Comparison of ENCODE assay signal across 8 cellular contexts in the genomic region with DNA sequence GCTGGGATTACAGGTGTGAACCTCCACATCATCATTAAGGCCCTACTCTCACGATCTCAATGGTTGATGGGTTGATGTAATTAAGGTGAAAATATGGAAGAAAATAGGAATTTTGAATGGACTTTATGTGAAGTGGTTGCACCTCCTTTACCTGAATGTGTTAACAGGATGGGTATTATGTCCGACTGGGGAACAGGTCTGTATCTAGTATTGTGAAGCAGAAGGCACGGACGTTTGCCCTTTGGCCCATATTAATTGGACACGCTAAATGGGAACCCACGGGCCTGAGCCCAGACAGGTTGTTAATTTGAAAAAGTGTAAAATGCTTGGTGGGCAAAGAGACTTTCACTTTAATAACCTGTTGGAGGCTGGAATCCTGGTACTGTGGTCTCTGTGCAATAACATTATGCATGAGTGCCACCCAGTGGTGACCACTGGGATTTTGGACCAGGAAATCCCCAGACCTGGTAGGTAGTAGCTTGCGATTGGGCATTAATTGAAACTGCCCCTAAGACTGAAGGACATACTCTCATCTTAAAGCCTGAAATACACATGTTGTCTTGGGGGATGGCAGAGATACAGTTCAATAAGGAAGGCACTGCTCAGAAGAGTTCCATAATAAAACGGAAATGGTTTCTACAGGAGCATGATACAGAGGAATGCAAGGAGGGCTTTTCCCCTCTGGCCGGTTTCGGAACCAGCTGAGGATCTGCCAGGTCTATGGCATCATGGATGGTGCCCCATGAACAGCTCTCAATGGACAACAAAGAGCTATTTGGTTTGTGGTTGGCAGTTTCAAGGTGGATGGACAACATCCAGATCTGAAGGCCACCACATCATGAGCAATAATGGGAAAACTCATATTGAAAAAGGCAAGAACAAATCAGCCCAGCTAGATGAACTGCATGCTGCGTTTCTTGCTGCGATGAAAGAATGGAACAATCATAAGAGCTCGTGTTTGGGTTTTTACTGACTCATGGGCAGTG. TPM values are rescaled to one million over a fixed set of nuclear protein-coding genes. Genes with fewer than 3 reads are reported as not detected.
A peak's percentile ranks its signal among the peaks of the same experiment; 100 is the strongest.
DNase-seq lines count a peak whose midpoint lies in the region; TF ChIP-seq lines count a peak whose summit lies in the region.

No MANE protein-coding gene starts in this region.

- WGBS in testis, 2 donors: 49 to 55% methylated on average over 13 of the region's 13 CpGs

- no peaks in the 10 kb centered on the region for H3K36me3 ChIP-seq in KMS-11 (ENCODE audit: insufficient read depth)
- H3K36me3 ChIP-seq in neutrophil: no peaks in the 10 kb centered on the region
- H3K36me3 ChIP-seq in testis (ENCODE audit: low read depth, missing control alignments): no peaks in the 10 kb centered on the region

- H2AFZ ChIP-seq in KMS-11 (ENCODE audit: low read depth): no peak overlapping the region

- peaks cover 13% of the 10 kb centered on the region for H3K27me3 Mint-ChIP-seq in activated T-helper 1 cell treated with anti-CD3 and anti-CD28 coated beads, Interleukin-12 subunit alpha, Interleukin-12 subunit beta, Interleukin-2, Interleukin-4 antibody, amounts not matched to agents 30 ng/mL and 10 ng/mL and 1 ng/mL, durations not matched to agents 14 hours and 24 hours and 36 hours (ENCODE audit: insufficient read depth)

- intact Hi-C loops in activated T-helper 1 cell treated with anti-CD3 and anti-CD28 coated beads, Interleukin-12 subunit alpha, Interleukin-12 subunit beta, Interleukin-2, Interleukin-4 antibody, amounts not matched to agents 30 ng/mL and 10 ng/mL and 1 ng/mL, durations not matched to agents 14 hours and 24 hours and 36 hours (cut with micrococcal nuclease): loop anchor here (1.0 to 10.0 kb wide), 4 partner anchors 26 to 657 kb away; no protein-coding TSS in a partner anchor
- intact Hi-C loops in testis (cut with DNase I; ENCODE audit: low total_unique reads): no loop called here

- H3K4me2 ChIP-seq in KMS-11: no peak overlapping the region; the same call in 1 of the 2 replicates

- H3K27ac Mint-ChIP-seq in activated T-helper 1 cell treated with anti-CD3 and anti-CD28 coated beads, Interleukin-12 subunit alpha, Interleukin-12 subunit beta, Interleukin-2, Interleukin-4 antibody, amounts not matched to agents 30 ng/mL and 10 ng/mL and 1 ng/mL, durations not matched to agents 14 hours and 24 hours and 36 hours: no peak overlapping the region

- no peak overlapping the region for H3K9ac ChIP-seq in KMS-11

- H3K27me3 ChIP-seq in KMS-11 (ENCODE audit: insufficient read depth, low read depth) (no peaks in the 10 kb centered on the region), neutrophil (peaks cover 9% of the 10 kb centered on the region), testis (no peaks in the 10 kb centered on the region)

- peaks cover 12% of the 10 kb centered on the region for H3K4me1 Mint-ChIP-seq in activated T-helper 1 cell treated with anti-CD3 and anti-CD28 coated beads, Interleukin-12 subunit alpha, Interleukin-12 subunit beta, Interleukin-2, Interleukin-4 antibody, amounts not matched to agents 30 ng/mL and 10 ng/mL and 1 ng/mL, durations not matched to agents 14 hours and 24 hours and 36 hours (ENCODE audit: low read depth)

- H3K4me3 Mint-ChIP-seq in activated T-helper 1 cell treated with anti-CD3 and anti-CD28 coated beads, Interleukin-12 subunit alpha, Interleukin-12 subunit beta, Interleukin-2, Interleukin-4 antibody, amounts not matched to agents 30 ng/mL and 10 ng/mL and 1 ng/mL, durations not matched to agents 14 hours and 24 hours and 36 hours: no peak overlapping the region

- TF ChIP-seq POLR2A in testis (IDR thresholded peaks at IDR 0.05): no peak

- H3K9me3 Mint-ChIP-seq in activated T-helper 1 cell treated with anti-CD3 and anti-CD28 coated beads, Interleukin-12 subunit alpha, Interleukin-12 subunit beta, Interleukin-2, Interleukin-4 antibody, amounts not matched to agents 30 ng/mL and 10 ng/mL and 1 ng/mL, durations not matched to agents 14 hours and 24 hours and 36 hours: peaks cover 9% of the 10 kb centered on the region

- H3K4me1 ChIP-seq in KMS-11 (ENCODE audit: low read depth, poor library complexity, severe bottlenecking) (peaks cover 18% of the 10 kb centered on the region), neutrophil (ENCODE audit: control insufficient read depth in 1 of 2, insufficient read depth in 1 of 2, low read depth in 1 of 2, low read length in 1 of 2) (peaks cover 20% of the 10 kb centered on the region in 2 experiments), testis (no peaks in the 10 kb centered on the region)

- DNase-seq in GM13977 (ENCODE audit: low spot score): peak; percentile 75
- peak; percentile 65 for DNase-seq in RPMI7951 (ENCODE audit: low read depth)
- peak; percentile 56 for DNase-seq in activated T-helper 1 cell treated with anti-CD3 and anti-CD28 coated beads, Interleukin-12 subunit alpha, Interleukin-12 subunit beta, Interleukin-2, Interleukin-4 antibody, amounts not matched to agents 30 ng/mL and 10 ng/mL and 1 ng/mL, durations not matched to agents 14 hours and 24 hours and 36 hours (ENCODE audit: low spot score)
- peak; percentile 86 for DNase-seq in fibroblast of the aortic adventitia (ENCODE audit: low read depth)
- DNase-seq in testis: peak; percentile 87

- H3K4me3 ChIP-seq in KMS-11 (IDR thresholded peaks at IDR 0.05; ENCODE audit: insufficient read depth, low read depth, low read length): no peak overlapping the region
- H3K4me3 ChIP-seq in fibroblast of the aortic adventitia (ENCODE audit: low read depth, low read length): no peak overlapping the region
- no peak overlapping the region for H3K4me3 ChIP-seq in neutrophil (ENCODE audit: low read depth in 1 of 2, low read length in 1 of 2)
- no peak overlapping the region for H3K4me3 ChIP-seq in testis

- TF ChIP-seq CTCF in 22Rv1 (IDR thresholded peaks at IDR 0.05): peak; percentile 86
- peak; percentile 90 for TF ChIP-seq CTCF in GM13977 (IDR thresholded peaks at IDR 0.05; ENCODE audit: extremely low read depth, insufficient read depth, missing control alignments)
- peak; percentile 92 for TF ChIP-seq CTCF in KMS-11 (conservative IDR thresholded peaks at IDR 0.05; ENCODE audit: low read depth, low read length)
- TF ChIP-seq CTCF in fibroblast of the aortic adventitia (IDR thresholded peaks at IDR 0.05; ENCODE audit: insufficient read depth, low read length): peak; percentile 79
- TF ChIP-seq CTCF in neutrophil (IDR thresholded peaks at IDR 0.05): peak; percentile 93
- peak; percentile 77 to 82 (median 79) for TF ChIP-seq CTCF in testis (IDR thresholded peaks at IDR 0.05)

- H3K27ac ChIP-seq in 22Rv1 (no peak overlapping the region), KMS-11 (no peak overlapping the region), neutrophil (no peak overlapping the region), testis (no peak overlapping the region)

- no peaks in the 10 kb centered on the region for H3K9me3 ChIP-seq in neutrophil
- H3K9me3 ChIP-seq in testis: no peaks in the 10 kb centered on the region

- no peaks in the 10 kb centered on the region for H4K20me1 ChIP-seq in KMS-11 (ENCODE audit: insufficient read depth)

- H3K36me3 Mint-ChIP-seq in activated T-helper 1 cell treated with anti-CD3 and anti-CD28 coated beads, Interleukin-12 subunit alpha, Interleukin-12 subunit beta, Interleukin-2, Interleukin-4 antibody, amounts not matched to agents 30 ng/mL and 10 ng/mL and 1 ng/mL, durations not matched to agents 14 hours and 24 hours and 36 hours (ENCODE audit: low read depth): no peaks in the 10 kb centered on the region

- in situ Hi-C loops in GM13977 (cut with MboI; ENCODE audit: low pct_unique_long_range_greater_than_20kb, low sequenced_read_pairs, unreplicated experiment): loop anchor here (25.0 kb wide), 1 partner anchor 654 kb away; no protein-coding TSS in a partner anchor

- H3K79me2 ChIP-seq in KMS-11 (ENCODE audit: insufficient read depth, low read depth): no peaks in the 10 kb centered on the region

RNA-seq across cellular contexts. Expression of a gene that starts 26.2 kb away (rescaled TPM):
- 20.1 and 21.6 TPM in 2 replicates for total RNA-seq in RPMI7951 (2014; rRNA removed; shearing (Covaris generic))
- 28.9 and 29.4 TPM in 2 replicates for total RNA-seq in activated T-helper 1 cell treated with anti-CD3 and anti-CD28 coated beads, Interleukin-12 subunit alpha, Interleukin-12 subunit beta, Interleukin-2, Interleukin-4 antibody, amounts not matched to agents 30 ng/mL and 10 ng/mL and 1 ng/mL, durations not matched to agents 14 hours and 24 hours and 36 hours
- total RNA-seq in fibroblast of the aortic adventitia (ENCODE audit: low replicate concordance): 24.4 and 39.7 TPM in 2 replicates
- total RNA-seq in testis: 10 to 100 TPM; 48.0 to 55.7 TPM
- polyA plus RNA-seq in testis (ENCODE audit: insufficient read depth, low read depth, low replicate concordance): 24.0 TPM
